Comparison of ENCODE assay signal across 1 cellular context in the genomic region with DNA sequence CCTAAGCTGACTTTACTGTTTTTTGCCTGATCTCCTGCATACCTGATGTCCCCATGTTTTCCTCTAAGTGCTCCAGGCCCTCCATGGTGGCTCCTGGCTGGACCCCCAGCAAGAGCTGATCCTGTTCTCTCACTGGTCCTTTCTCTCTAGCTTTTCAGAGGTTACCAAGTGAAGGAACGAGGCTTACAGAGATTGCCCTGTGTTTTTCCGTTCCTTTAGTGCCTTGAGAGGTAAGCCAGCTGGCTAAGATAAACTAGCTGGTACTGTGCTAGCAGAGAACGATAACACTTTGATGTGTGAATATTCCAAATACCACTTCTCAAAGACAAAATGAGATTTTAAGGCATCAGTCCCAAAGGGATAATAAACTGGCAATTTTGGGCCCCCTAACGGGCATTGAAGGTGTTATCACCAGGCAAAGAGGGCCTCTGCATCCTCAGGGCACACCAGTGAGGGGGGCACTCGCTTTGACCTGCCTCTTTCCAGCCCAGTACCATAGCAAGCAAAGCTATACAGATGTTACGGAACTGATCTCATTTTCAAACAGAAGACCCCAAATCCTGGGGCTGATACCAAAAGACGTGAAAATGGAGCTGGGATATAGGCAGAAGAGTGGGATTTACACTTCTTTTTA.
TF ChIP-seq lines count a peak whose summit lies in the region.

No MANE protein-coding gene starts in this region.

TF ChIP-seq in WTC11, 78 proteins besides CTCF, POLR2A, EP300 and RAD21 (continued from another document):
- TF ChIP-seq, protein P1, sequence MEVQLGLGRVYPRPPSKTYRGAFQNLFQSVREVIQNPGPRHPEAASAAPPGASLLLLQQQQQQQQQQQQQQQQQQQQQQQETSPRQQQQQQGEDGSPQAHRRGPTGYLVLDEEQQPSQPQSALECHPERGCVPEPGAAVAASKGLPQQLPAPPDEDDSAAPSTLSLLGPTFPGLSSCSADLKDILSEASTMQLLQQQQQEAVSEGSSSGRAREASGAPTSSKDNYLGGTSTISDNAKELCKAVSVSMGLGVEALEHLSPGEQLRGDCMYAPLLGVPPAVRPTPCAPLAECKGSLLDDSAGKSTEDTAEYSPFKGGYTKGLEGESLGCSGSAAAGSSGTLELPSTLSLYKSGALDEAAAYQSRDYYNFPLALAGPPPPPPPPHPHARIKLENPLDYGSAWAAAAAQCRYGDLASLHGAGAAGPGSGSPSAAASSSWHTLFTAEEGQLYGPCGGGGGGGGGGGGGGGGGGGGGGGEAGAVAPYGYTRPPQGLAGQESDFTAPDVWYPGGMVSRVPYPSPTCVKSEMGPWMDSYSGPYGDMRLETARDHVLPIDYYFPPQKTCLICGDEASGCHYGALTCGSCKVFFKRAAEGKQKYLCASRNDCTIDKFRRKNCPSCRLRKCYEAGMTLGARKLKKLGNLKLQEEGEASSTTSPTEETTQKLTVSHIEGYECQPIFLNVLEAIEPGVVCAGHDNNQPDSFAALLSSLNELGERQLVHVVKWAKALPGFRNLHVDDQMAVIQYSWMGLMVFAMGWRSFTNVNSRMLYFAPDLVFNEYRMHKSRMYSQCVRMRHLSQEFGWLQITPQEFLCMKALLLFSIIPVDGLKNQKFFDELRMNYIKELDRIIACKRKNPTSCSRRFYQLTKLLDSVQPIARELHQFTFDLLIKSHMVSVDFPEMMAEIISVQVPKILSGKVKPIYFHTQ (CRISPR knock-in tag; IDR thresholded peaks at IDR 0.05) = no peak
- TF ChIP-seq, protein P2, sequence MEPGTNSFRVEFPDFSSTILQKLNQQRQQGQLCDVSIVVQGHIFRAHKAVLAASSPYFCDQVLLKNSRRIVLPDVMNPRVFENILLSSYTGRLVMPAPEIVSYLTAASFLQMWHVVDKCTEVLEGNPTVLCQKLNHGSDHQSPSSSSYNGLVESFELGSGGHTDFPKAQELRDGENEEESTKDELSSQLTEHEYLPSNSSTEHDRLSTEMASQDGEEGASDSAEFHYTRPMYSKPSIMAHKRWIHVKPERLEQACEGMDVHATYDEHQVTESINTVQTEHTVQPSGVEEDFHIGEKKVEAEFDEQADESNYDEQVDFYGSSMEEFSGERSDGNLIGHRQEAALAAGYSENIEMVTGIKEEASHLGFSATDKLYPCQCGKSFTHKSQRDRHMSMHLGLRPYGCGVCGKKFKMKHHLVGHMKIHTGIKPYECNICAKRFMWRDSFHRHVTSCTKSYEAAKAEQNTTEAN (CRISPR knock-in tag; IDR thresholded peaks at IDR 0.05) = no peak
- TF ChIP-seq TEAD1 (CRISPR knock-in tag; IDR thresholded peaks at IDR 0.05) = no peak
- TF ChIP-seq, protein P3, sequence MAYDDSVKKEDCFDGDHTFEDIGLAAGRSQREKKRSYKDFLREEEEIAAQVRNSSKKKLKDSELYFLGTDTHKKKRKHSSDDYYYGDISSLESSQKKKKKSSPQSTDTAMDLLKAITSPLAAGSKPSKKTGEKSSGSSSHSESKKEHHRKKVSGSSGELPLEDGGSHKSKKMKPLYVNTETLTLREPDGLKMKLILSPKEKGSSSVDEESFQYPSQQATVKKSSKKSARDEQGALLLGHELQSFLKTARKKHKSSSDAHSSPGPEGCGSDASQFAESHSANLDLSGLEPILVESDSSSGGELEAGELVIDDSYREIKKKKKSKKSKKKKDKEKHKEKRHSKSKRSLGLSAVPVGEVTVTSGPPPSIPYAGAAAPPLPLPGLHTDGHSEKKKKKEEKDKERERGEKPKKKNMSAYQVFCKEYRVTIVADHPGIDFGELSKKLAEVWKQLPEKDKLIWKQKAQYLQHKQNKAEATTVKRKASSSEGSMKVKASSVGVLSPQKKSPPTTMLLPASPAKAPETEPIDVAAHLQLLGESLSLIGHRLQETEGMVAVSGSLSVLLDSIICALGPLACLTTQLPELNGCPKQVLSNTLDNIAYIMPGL (CRISPR knock-in tag; IDR thresholded peaks at IDR 0.05) = no peak
- TF ChIP-seq, protein P4, sequence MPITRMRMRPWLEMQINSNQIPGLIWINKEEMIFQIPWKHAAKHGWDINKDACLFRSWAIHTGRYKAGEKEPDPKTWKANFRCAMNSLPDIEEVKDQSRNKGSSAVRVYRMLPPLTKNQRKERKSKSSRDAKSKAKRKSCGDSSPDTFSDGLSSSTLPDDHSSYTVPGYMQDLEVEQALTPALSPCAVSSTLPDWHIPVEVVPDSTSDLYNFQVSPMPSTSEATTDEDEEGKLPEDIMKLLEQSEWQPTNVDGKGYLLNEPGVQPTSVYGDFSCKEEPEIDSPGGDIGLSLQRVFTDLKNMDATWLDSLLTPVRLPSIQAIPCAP (CRISPR knock-in tag; IDR thresholded peaks at IDR 0.05) = no peak
- TF ChIP-seq, protein P5, sequence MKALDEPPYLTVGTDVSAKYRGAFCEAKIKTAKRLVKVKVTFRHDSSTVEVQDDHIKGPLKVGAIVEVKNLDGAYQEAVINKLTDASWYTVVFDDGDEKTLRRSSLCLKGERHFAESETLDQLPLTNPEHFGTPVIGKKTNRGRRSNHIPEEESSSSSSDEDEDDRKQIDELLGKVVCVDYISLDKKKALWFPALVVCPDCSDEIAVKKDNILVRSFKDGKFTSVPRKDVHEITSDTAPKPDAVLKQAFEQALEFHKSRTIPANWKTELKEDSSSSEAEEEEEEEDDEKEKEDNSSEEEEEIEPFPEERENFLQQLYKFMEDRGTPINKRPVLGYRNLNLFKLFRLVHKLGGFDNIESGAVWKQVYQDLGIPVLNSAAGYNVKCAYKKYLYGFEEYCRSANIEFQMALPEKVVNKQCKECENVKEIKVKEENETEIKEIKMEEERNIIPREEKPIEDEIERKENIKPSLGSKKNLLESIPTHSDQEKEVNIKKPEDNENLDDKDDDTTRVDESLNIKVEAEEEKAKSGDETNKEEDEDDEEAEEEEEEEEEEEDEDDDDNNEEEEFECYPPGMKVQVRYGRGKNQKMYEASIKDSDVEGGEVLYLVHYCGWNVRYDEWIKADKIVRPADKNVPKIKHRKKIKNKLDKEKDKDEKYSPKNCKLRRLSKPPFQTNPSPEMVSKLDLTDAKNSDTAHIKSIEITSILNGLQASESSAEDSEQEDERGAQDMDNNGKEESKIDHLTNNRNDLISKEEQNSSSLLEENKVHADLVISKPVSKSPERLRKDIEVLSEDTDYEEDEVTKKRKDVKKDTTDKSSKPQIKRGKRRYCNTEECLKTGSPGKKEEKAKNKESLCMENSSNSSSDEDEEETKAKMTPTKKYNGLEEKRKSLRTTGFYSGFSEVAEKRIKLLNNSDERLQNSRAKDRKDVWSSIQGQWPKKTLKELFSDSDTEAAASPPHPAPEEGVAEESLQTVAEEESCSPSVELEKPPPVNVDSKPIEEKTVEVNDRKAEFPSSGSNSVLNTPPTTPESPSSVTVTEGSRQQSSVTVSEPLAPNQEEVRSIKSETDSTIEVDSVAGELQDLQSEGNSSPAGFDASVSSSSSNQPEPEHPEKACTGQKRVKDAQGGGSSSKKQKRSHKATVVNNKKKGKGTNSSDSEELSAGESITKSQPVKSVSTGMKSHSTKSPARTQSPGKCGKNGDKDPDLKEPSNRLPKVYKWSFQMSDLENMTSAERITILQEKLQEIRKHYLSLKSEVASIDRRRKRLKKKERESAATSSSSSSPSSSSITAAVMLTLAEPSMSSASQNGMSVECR (CRISPR knock-in tag; IDR thresholded peaks at IDR 0.05; ENCODE audit: borderline replicate concordance) = no peak
- TF ChIP-seq TEAD4 (CRISPR knock-in tag; IDR thresholded peaks at IDR 0.05) = no peak
- no peak for TF ChIP-seq ZNF219 (CRISPR knock-in tag; IDR thresholded peaks at IDR 0.05; ENCODE audit: borderline replicate concordance)
